1 cellular context compared by ENCODE assay signal in the genomic region with DNA sequence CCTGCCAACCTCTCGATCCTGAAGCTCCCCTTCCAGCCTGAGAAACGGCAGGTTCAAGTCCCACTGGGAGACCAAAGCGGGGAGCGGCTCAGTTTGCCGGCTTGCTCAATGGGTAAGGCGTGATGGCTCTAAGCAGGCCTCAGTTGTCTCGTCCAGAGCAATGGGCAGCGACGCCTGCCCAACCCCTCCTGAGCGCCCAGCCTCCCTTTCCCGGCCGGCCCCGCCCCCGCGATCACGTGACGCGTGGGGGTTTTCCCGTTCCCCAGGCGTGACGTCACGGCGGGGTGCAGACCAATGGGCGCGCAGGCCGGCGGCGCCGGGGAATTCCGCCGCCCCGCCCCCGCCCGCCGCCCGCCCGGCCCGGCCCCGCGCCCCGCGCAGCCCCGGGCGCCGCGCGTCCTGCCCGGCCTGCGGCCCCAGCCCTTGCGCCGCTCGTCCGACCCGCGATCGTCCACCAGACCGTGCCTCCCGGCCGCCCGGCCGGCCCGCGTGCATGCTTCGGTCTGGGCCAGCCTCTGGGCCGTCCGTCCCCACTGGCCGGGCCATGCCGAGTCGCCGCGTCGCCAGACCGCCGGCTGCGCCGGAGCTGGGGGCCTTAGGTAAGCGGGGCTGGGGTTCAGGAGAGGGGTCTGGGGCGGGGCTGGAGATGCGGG.
TF ChIP-seq lines count a peak whose summit lies in the region.

A gene with protein sequence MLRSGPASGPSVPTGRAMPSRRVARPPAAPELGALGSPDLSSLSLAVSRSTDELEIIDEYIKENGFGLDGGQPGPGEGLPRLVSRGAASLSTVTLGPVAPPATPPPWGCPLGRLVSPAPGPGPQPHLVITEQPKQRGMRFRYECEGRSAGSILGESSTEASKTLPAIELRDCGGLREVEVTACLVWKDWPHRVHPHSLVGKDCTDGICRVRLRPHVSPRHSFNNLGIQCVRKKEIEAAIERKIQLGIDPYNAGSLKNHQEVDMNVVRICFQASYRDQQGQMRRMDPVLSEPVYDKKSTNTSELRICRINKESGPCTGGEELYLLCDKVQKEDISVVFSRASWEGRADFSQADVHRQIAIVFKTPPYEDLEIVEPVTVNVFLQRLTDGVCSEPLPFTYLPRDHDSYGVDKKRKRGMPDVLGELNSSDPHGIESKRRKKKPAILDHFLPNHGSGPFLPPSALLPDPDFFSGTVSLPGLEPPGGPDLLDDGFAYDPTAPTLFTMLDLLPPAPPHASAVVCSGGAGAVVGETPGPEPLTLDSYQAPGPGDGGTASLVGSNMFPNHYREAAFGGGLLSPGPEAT (plus strand): TSS at position 378 of the 653 bp plus-strand sequence. CDS start 116 bp downstream, at position 494.

TF ChIP-seq in IMR-90, 13 proteins besides CTCF, POLR2A, EP300 and RAD21:
- TF ChIP-seq CEBPB (IDR thresholded peaks at IDR 0.05; ENCODE audit: low read depth, low read length) (no peak), NFE2L2 (IDR thresholded peaks at IDR 0.05; ENCODE audit: low read depth, low read length) (no peak), SMC3 (IDR thresholded peaks at IDR 0.05; ENCODE audit: low read depth, low read length) (no peak), MAZ (IDR thresholded peaks at IDR 0.05; ENCODE audit: borderline replicate concordance, low read depth, low read length) (peak; percentile 91; the same call in 1 of the 2 replicates), MAFK (IDR thresholded peaks at IDR 0.05; ENCODE audit: low read depth, low read length) (no peak), RCOR1 (IDR thresholded peaks at IDR 0.05; ENCODE audit: insufficient replicate concordance, low read length) (peak; percentile 61), CHD1 (IDR thresholded peaks at IDR 0.05; ENCODE audit: low read depth, low read length) (peak; percentile 81; the same call in 1 of the 2 replicates), MXI1 (IDR thresholded peaks at IDR 0.05; ENCODE audit: borderline replicate concordance, low read depth, low read length) (no peak), BHLHE40 (IDR thresholded peaks at IDR 0.05; ENCODE audit: low read depth, low read length) (peak; percentile 78), RFX5 (IDR thresholded peaks at IDR 0.05; ENCODE audit: low read depth, low read length) (no peak), FOS (IDR thresholded peaks at IDR 0.05; ENCODE audit: low read depth, low read length) (no peak)
- TF ChIP-seq, protein P1, sequence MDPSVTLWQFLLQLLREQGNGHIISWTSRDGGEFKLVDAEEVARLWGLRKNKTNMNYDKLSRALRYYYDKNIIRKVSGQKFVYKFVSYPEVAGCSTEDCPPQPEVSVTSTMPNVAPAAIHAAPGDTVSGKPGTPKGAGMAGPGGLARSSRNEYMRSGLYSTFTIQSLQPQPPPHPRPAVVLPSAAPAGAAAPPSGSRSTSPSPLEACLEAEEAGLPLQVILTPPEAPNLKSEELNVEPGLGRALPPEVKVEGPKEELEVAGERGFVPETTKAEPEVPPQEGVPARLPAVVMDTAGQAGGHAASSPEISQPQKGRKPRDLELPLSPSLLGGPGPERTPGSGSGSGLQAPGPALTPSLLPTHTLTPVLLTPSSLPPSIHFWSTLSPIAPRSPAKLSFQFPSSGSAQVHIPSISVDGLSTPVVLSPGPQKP (IDR thresholded peaks at IDR 0.05; ENCODE audit: borderline replicate concordance, low read depth, low read length), result no peak
- TF ChIP-seq, protein P2, sequence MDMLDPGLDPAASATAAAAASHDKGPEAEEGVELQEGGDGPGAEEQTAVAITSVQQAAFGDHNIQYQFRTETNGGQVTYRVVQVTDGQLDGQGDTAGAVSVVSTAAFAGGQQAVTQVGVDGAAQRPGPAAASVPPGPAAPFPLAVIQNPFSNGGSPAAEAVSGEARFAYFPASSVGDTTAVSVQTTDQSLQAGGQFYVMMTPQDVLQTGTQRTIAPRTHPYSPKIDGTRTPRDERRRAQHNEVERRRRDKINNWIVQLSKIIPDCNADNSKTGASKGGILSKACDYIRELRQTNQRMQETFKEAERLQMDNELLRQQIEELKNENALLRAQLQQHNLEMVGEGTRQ (IDR thresholded peaks at IDR 0.05; ENCODE audit: low read depth, low read length), result peak; percentile 97
